Comparison of ENCODE assay signal across 16 cellular contexts in the genomic region with DNA sequence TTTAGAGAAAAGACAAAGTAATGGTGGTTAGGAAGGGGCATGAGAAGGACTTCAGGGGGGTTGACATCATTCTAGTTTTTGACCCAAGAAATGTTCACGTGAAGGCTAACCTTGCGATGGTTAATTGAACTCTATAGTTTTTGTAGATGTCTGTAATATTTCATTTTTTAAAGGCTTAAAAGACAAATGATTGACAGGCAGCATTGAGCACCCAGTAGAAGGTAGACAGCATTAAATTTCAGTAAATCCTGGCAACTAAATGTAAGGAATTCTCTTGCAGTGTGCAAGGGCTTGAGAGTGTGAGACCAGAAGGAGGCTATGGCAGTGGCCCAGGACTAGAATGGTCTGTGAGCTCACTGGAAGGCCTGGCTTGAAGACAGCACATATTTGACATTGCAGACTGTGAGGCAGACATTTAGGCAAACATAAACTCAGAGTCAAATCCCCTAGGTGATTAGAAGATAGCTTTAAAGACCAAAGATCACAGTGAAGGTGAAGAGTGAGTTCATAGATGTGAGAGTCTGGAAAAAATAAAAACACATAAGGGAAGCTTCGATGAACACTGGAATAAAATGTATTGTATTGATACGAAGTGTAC.
A peak's percentile ranks its signal among the peaks of the same experiment; 100 is the strongest.
DNase-seq lines count a peak whose midpoint lies in the region; ATAC-seq and TF ChIP-seq lines count a peak whose summit lies in the region.
"Had no signal": no experiment of that assay in that cellular context is flagged by ENCODE, and none has a peak within 500 bp of the region (broad histone marks: within the 10 kb centered on the region; RNA-seq: fewer than 3 reads in every experiment).

No MANE protein-coding gene starts in this region.

- intact Hi-C loops in left ventricle myocardium superior (cut with micrococcal nuclease): no loop called here

- ATAC-seq in left ventricle myocardium superior: peak; percentile 97
- ATAC-seq in HG03025 (IDR thresholded peaks at IDR 0.05; ENCODE audit: low FRiP score, unreplicated experiment): no peak
- ATAC-seq in GM19328 (IDR thresholded peaks at IDR 0.05; ENCODE audit: unreplicated experiment): no peak
- ATAC-seq: PC-3 had no signal

- CTCF ChIA-PET in HEK293T (lab: Yijun Ruan, JAX): no interaction called here

- POLR2A ChIA-PET in HEK293T (lab: Yijun Ruan, JAX): interaction anchor here (0.5 kb wide), 1 partner anchor 27 kb away, joined by 3 read pairs; no protein-coding TSS in a partner anchor

- DNase-seq in HEK293T (ENCODE audit: extremely low spot score): no peak
- peak; percentile 80 for DNase-seq in cerebellar cortex (ENCODE audit: low spot score)
- DNase-seq in left ventricle myocardium superior: peak; percentile 47
- peak; percentile 34 for DNase-seq in stromal cell of bone marrow (ENCODE audit: low read depth)
- DNase-seq in medulla oblongata (ENCODE audit: extremely low spot score): no peak
- DNase-seq in SHP77 (lab: John Stamatoyannopoulos, UW): no peak
- DNase-seq: activated CD4-positive, alpha-beta T cell treated with anti-CD3 and anti-CD28 coated beads, Interleukin-2, amount 50 U/mL, for 1 hour; activated naive CD8-positive, alpha-beta T cell treated with anti-CD3 and anti-CD28 coated beads, Interleukin-2, amount 10 ng/mL, durations not matched to agents 7 days and 5 days; activated T-cell treated with anti-CD3 and anti-CD28 coated beads, Interleukin-2, amount 50 U/mL, for 48 hours; DMS79; kidney glomerular epithelial cell; NCI-H2081 treated with DMSO at 0.1 percent for 48 hours; NCI-H526 treated with DMSO at 0.1 percent for 48 hours; PC-3 had no signal

TF ChIP-seq in HEK293T, 16 proteins besides CTCF, POLR2A, EP300 and RAD21:
- TF ChIP-seq BHLHE40 (IDR thresholded peaks at IDR 0.05; ENCODE audit: borderline replicate concordance): no peak
- TF ChIP-seq, protein P1, sequence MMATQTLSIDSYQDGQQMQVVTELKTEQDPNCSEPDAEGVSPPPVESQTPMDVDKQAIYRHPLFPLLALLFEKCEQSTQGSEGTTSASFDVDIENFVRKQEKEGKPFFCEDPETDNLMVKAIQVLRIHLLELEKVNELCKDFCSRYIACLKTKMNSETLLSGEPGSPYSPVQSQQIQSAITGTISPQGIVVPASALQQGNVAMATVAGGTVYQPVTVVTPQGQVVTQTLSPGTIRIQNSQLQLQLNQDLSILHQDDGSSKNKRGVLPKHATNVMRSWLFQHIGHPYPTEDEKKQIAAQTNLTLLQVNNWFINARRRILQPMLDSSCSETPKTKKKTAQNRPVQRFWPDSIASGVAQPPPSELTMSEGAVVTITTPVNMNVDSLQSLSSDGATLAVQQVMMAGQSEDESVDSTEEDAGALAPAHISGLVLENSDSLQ (IDR thresholded peaks at IDR 0.05): peak; percentile 75
TF ChIP-seq in HEK293T: peak in this region for 1.

Comparison
In these comparisons a context has a peak if more than half of its experiments do, and no peak if none do; other contexts are left out.
1. DNase-seq: peak in cerebellar cortex (single experiment), left ventricle myocardium superior (single experiment) and stromal cell of bone marrow (single experiment); none in HEK293T (single experiment), medulla oblongata (single experiment) and SHP77 (0 of 2).